Comparison of ENCODE assay signal across 1 cellular context in the genomic region with DNA sequence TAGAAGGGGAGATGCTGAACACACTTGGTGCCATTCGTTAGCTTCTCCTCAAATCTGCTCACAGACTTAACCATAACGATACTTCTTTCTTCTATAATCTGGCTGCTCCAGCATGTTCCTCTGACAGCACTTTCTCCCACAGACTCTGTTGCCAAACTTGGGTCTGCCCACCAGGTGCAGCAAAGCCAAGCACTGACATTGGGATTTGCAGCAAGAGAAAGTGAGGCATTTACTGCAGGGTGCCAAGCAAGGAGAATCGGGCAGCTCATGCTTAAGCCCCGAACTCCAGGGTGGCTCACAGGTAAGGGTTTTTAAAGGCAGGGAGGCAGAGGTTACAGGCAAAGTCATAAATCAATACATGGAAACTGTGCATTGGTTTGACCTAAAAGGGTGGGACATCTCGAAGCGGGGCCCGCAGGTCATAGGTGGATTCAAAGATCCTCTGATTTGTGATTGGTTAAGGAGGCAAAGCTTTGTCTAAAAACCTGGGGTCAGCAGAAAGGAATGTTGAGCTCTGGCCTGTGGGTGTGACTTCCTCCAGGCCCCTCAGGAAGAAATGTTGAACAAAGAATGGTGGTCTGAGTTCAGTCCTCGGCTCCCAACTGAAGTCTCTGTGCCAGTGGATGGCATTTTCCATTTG.
TF ChIP-seq lines count a peak whose summit lies in the region.

No MANE protein-coding gene starts in this region.

TF ChIP-seq in K562, 482 proteins besides CTCF, POLR2A, EP300 and RAD21:
- TF ChIP-seq FOXK1 (CRISPR knock-in tag; IDR thresholded peaks at IDR 0.05; ENCODE audit: borderline replicate concordance) (no peak), RBM25 (IDR thresholded peaks at IDR 0.05; ENCODE audit: low read depth, low read length, severe bottlenecking) (peak; percentile 76), ASH1L (IDR thresholded peaks at IDR 0.05; ENCODE audit: borderline replicate concordance, low read depth, partially characterized antibody) (peak; percentile 66), MEIS2 (IDR thresholded peaks at IDR 0.05; ENCODE audit: partially characterized antibody) (peak; percentile 90), MTA3 (IDR thresholded peaks at IDR 0.05; ENCODE audit: borderline replicate concordance) (no peak), ZNF551 (CRISPR knock-in tag; IDR thresholded peaks at IDR 0.05) (no peak), SMARCB1 (IDR thresholded peaks at IDR 0.05; ENCODE audit: insufficient read length, low read depth) (no peak), TFAM (CRISPR knock-in tag; conservative IDR thresholded peaks at IDR 0.05) (no peak), ZNF644 (tag; IDR thresholded peaks at IDR 0.05; ENCODE audit: low read depth) (no peak), CREM (IDR thresholded peaks at IDR 0.05; ENCODE audit: low read depth) (no peak), KHSRP (IDR thresholded peaks at IDR 0.05) (no peak), NFYB (IDR thresholded peaks at IDR 0.05; ENCODE audit: extremely low read depth, insufficient read length) (peak; percentile 86), C11orf30 (IDR thresholded peaks at IDR 0.05; ENCODE audit: low read depth) (peak; percentile 43; the same call in 1 of the 2 replicates), HDAC3 (IDR thresholded peaks at IDR 0.05; ENCODE audit: borderline replicate concordance, partially characterized antibody) (no peak), TOE1 (IDR thresholded peaks at IDR 0.05; ENCODE audit: borderline replicate concordance) (no peak), TOE1 (CRISPR knock-in tag; IDR thresholded peaks at IDR 0.05; ENCODE audit: borderline replicate concordance, low read depth) (no peak), GABPA (tag; conservative IDR thresholded peaks at IDR 0.05; ENCODE audit: low read depth) (no peak), ZNF143 (CRISPR knock-in tag; IDR thresholded peaks at IDR 0.05) (no peak), FOS (IDR thresholded peaks at IDR 0.05; ENCODE audit: extremely low read depth, insufficient read length) (peak; percentile 67), ZNF274 (IDR thresholded peaks at IDR 0.05; ENCODE audit: borderline replicate concordance, low read depth, low read length) (no peak), CHD2 (IDR thresholded peaks at IDR 0.05; ENCODE audit: low read depth, low read length) (peak; percentile 40; the same call in 1 of the 2 replicates), TCF3 (CRISPR knock-in tag; IDR thresholded peaks at IDR 0.05) (no peak), ZNF324 (CRISPR knock-in tag; IDR thresholded peaks at IDR 0.05) (no peak), FOXM1 (IDR thresholded peaks at IDR 0.05; ENCODE audit: low read depth) (0 out of 2 replicates have a peak, but pooled peaks have one; percentile 41), FOXM1 (CRISPR knock-in tag; IDR thresholded peaks at IDR 0.05; ENCODE audit: low read depth) (no peak), CBX8 (IDR thresholded peaks at IDR 0.05; ENCODE audit: borderline replicate concordance, extremely low read depth, low read depth, low read length, poor library complexity, severe bottlenecking) (no peak), ZNF316 (IDR thresholded peaks at IDR 0.05) (peak; percentile 56), CBX5 (IDR thresholded peaks at IDR 0.05; ENCODE audit: borderline replicate concordance, low read depth) (no peak), JUN (IDR thresholded peaks at IDR 0.05; ENCODE audit: borderline replicate concordance, low read depth, low read length) (no peak), JUN (CRISPR knock-in tag; IDR thresholded peaks at IDR 0.05; ENCODE audit: borderline replicate concordance) (no peak)
- TF ChIP-seq, protein P1, sequence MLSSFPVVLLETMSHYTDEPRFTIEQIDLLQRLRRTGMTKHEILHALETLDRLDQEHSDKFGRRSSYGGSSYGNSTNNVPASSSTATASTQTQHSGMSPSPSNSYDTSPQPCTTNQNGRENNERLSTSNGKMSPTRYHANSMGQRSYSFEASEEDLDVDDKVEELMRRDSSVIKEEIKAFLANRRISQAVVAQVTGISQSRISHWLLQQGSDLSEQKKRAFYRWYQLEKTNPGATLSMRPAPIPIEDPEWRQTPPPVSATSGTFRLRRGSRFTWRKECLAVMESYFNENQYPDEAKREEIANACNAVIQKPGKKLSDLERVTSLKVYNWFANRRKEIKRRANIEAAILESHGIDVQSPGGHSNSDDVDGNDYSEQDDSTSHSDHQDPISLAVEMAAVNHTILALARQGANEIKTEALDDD (IDR thresholded peaks at IDR 0.05) = no peak
- TF ChIP-seq, protein P2, sequence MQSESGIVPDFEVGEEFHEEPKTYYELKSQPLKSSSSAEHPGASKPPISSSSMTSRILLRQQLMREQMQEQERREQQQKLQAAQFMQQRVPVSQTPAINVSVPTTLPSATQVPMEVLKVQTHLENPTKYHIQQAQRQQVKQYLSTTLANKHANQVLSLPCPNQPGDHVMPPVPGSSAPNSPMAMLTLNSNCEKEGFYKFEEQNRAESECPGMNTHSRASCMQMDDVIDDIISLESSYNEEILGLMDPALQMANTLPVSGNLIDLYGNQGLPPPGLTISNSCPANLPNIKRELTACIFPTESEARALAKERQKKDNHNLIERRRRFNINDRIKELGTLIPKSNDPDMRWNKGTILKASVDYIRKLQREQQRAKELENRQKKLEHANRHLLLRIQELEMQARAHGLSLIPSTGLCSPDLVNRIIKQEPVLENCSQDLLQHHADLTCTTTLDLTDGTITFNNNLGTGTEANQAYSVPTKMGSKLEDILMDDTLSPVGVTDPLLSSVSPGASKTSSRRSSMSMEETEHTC (IDR thresholded peaks at IDR 0.05) = no peak
- TF ChIP-seq, protein P3, sequence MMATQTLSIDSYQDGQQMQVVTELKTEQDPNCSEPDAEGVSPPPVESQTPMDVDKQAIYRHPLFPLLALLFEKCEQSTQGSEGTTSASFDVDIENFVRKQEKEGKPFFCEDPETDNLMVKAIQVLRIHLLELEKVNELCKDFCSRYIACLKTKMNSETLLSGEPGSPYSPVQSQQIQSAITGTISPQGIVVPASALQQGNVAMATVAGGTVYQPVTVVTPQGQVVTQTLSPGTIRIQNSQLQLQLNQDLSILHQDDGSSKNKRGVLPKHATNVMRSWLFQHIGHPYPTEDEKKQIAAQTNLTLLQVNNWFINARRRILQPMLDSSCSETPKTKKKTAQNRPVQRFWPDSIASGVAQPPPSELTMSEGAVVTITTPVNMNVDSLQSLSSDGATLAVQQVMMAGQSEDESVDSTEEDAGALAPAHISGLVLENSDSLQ (IDR thresholded peaks at IDR 0.05) = peak; percentile 95
- TF ChIP-seq, protein P4, sequence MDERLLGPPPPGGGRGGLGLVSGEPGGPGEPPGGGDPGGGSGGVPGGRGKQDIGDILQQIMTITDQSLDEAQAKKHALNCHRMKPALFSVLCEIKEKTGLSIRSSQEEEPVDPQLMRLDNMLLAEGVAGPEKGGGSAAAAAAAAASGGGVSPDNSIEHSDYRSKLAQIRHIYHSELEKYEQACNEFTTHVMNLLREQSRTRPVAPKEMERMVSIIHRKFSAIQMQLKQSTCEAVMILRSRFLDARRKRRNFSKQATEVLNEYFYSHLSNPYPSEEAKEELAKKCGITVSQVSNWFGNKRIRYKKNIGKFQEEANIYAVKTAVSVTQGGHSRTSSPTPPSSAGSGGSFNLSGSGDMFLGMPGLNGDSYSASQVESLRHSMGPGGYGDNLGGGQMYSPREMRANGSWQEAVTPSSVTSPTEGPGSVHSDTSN (CRISPR knock-in tag; IDR thresholded peaks at IDR 0.05; ENCODE audit: low read depth) = no peak
- TF ChIP-seq, protein P4 (tag; conservative IDR thresholded peaks at IDR 0.05; ENCODE audit: low read depth) = peak; percentile 86
- TF ChIP-seq, protein P5, sequence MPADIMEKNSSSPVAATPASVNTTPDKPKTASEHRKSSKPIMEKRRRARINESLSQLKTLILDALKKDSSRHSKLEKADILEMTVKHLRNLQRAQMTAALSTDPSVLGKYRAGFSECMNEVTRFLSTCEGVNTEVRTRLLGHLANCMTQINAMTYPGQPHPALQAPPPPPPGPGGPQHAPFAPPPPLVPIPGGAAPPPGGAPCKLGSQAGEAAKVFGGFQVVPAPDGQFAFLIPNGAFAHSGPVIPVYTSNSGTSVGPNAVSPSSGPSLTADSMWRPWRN (IDR thresholded peaks at IDR 0.05; ENCODE audit: low read depth) = no peak
- TF ChIP-seq, protein P6, sequence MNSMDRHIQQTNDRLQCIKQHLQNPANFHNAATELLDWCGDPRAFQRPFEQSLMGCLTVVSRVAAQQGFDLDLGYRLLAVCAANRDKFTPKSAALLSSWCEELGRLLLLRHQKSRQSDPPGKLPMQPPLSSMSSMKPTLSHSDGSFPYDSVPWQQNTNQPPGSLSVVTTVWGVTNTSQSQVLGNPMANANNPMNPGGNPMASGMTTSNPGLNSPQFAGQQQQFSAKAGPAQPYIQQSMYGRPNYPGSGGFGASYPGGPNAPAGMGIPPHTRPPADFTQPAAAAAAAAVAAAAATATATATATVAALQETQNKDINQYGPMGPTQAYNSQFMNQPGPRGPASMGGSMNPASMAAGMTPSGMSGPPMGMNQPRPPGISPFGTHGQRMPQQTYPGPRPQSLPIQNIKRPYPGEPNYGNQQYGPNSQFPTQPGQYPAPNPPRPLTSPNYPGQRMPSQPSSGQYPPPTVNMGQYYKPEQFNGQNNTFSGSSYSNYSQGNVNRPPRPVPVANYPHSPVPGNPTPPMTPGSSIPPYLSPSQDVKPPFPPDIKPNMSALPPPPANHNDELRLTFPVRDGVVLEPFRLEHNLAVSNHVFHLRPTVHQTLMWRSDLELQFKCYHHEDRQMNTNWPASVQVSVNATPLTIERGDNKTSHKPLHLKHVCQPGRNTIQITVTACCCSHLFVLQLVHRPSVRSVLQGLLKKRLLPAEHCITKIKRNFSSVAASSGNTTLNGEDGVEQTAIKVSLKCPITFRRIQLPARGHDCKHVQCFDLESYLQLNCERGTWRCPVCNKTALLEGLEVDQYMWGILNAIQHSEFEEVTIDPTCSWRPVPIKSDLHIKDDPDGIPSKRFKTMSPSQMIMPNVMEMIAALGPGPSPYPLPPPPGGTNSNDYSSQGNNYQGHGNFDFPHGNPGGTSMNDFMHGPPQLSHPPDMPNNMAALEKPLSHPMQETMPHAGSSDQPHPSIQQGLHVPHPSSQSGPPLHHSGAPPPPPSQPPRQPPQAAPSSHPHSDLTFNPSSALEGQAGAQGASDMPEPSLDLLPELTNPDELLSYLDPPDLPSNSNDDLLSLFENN (IDR thresholded peaks at IDR 0.05; ENCODE audit: low read depth in 2 of 2, low read length in 2 of 2) = no peak
- TF ChIP-seq, protein P7, sequence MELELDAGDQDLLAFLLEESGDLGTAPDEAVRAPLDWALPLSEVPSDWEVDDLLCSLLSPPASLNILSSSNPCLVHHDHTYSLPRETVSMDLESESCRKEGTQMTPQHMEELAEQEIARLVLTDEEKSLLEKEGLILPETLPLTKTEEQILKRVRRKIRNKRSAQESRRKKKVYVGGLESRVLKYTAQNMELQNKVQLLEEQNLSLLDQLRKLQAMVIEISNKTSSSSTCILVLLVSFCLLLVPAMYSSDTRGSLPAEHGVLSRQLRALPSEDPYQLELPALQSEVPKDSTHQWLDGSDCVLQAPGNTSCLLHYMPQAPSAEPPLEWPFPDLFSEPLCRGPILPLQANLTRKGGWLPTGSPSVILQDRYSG (tag; conservative IDR thresholded peaks at IDR 0.05; ENCODE audit: low read depth) = no peak
- TF ChIP-seq, protein P8, sequence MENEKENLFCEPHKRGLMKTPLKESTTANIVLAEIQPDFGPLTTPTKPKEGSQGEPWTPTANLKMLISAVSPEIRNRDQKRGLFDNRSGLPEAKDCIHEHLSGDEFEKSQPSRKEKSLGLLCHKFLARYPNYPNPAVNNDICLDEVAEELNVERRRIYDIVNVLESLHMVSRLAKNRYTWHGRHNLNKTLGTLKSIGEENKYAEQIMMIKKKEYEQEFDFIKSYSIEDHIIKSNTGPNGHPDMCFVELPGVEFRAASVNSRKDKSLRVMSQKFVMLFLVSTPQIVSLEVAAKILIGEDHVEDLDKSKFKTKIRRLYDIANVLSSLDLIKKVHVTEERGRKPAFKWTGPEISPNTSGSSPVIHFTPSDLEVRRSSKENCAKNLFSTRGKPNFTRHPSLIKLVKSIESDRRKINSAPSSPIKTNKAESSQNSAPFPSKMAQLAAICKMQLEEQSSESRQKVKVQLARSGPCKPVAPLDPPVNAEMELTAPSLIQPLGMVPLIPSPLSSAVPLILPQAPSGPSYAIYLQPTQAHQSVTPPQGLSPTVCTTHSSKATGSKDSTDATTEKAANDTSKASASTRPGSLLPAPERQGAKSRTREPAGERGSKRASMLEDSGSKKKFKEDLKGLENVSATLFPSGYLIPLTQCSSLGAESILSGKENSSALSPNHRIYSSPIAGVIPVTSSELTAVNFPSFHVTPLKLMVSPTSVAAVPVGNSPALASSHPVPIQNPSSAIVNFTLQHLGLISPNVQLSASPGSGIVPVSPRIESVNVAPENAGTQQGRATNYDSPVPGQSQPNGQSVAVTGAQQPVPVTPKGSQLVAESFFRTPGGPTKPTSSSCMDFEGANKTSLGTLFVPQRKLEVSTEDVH (IDR thresholded peaks at IDR 0.05; ENCODE audit: low read depth, partially characterized antibody) = no peak
